Comparison of ENCODE assay signal across 21 cellular contexts in genomic region chr6:90646936-90647335, GRCh38.
DNase-seq lines count a peak whose midpoint lies in the region; ATAC-seq and TF ChIP-seq lines count a peak whose summit lies in the region.
"Had no signal": no experiment of that assay in that cellular context is flagged by ENCODE, and none has a peak within 500 bp of the region (broad histone marks: within the 10 kb centered on the region; RNA-seq: fewer than 3 reads in every experiment).

No MANE protein-coding gene starts in this region.

- no peaks in the 10 kb centered on the region for H3K4me1 Mint-ChIP-seq in activated T-cell treated with anti-CD3 and anti-CD28 coated beads, Interleukin-2, amount 50 U/mL, for 72 hours (ENCODE audit: low read depth)

- TF ChIP-seq CTCF in RWPE2 (IDR thresholded peaks at IDR 0.05; ENCODE audit: poor library complexity, severe bottlenecking) (no peak), fibroblast of mammary gland (conservative IDR thresholded peaks at IDR 0.05; ENCODE audit: control insufficient read depth, insufficient read depth, low read depth, low read length) (no peak)

- H3K4me3 ChIP-seq in RWPE2 (ENCODE audit: severe bottlenecking), result no peak overlapping the region
- no peak overlapping the region for H3K4me3 ChIP-seq in fibroblast of mammary gland (ENCODE audit: control insufficient read depth, low read depth, low read length)
- H3K4me3 ChIP-seq: GM12878, HAP-1, Peyer's patch, SK-N-MC had no signal

- H3K27ac ChIP-seq in RWPE2 (ENCODE audit: poor library complexity, severe bottlenecking), result no peak overlapping the region
- H3K27ac ChIP-seq: Peyer's patch, SK-N-MC had no signal

- no peaks in the 10 kb centered on the region for H3K36me3 ChIP-seq in RWPE2 (ENCODE audit: low read depth)
- H3K36me3 ChIP-seq: BE2C, HAP-1, Peyer's patch had no signal

- H3K9me3 Mint-ChIP-seq in activated T-cell treated with anti-CD3 and anti-CD28 coated beads, Interleukin-2, amount 50 U/mL, for 72 hours, result no peaks in the 10 kb centered on the region
- H3K9me3 Mint-ChIP-seq: CD4-positive, alpha-beta T cell had no signal

- ATAC-seq in RWPE2 (ENCODE audit: low read depth), result peak; percentile 41; the same call in 2 of the 3 replicates
- ATAC-seq in activated T-cell treated with anti-CD3 and anti-CD28 coated beads, Interleukin-2, amount 50 U/mL, for 72 hours (replicated peaks in 1 of 2), result no peak
- ATAC-seq in GM18520 (IDR thresholded peaks at IDR 0.05; ENCODE audit: unreplicated experiment), result no peak
- ATAC-seq: GM12878 had no signal

- DNase-seq in COLO829 (ENCODE audit: low spot score), result peak; percentile 19
- peak; percentile 28 for DNase-seq in HT1080 (ENCODE audit: low read depth)
- no peak for DNase-seq in RWPE2 (ENCODE audit: low spot score)
- DNase-seq in fibroblast of mammary gland (ENCODE audit: low read depth), result peak; percentile 15
- DNase-seq in NCI-H187 treated with DMSO at 0.1 percent for 48 hours (lab: John Stamatoyannopoulos, UW), result no peak
- DNase-seq in DMS114 treated with DMSO at 0.1 percent for 48 hours (lab: John Stamatoyannopoulos, UW; ENCODE audit: unreplicated experiment), result no peak
- no peak for DNase-seq in activated T-cell treated with anti-CD3 and anti-CD28 coated beads, Interleukin-2, amount 50 U/mL, for 72 hours
- DNase-seq: BE2C; CD4-positive, alpha-beta T cell; Kasumi-1; NCI-H1092 treated with DMSO at 0.1 percent for 48 hours; NCI-H146; NCI-H2081; NCI-H2171 treated with DMSO at 0.1 percent for 48 hours; NCI-H446; Peyer's patch; SHP77 had no signal

- H3K4me1 ChIP-seq in RWPE2 (ENCODE audit: insufficient read depth, poor library complexity, severe bottlenecking), result peaks cover 6% of the 10 kb centered on the region
- H3K4me1 ChIP-seq: BE2C, HAP-1, Peyer's patch had no signal

- no peaks in the 10 kb centered on the region for H3K36me3 Mint-ChIP-seq in activated T-cell treated with anti-CD3 and anti-CD28 coated beads, Interleukin-2, amount 50 U/mL, for 72 hours (ENCODE audit: insufficient read depth in 2 of 2)

- no peak overlapping the region for H3K4me3 Mint-ChIP-seq in activated T-cell treated with anti-CD3 and anti-CD28 coated beads, Interleukin-2, amount 50 U/mL, for 72 hours
- H3K4me3 Mint-ChIP-seq: CD4-positive, alpha-beta T cell had no signal

- H3K27me3 ChIP-seq in RWPE2 (ENCODE audit: insufficient read depth, poor library complexity, severe bottlenecking), result no peaks in the 10 kb centered on the region
- H3K27me3 ChIP-seq: Peyer's patch had no signal

- H3K27me3 Mint-ChIP-seq in activated T-cell treated with anti-CD3 and anti-CD28 coated beads, Interleukin-2, amount 50 U/mL, for 72 hours (ENCODE audit: low read depth), result peaks cover 7% of the 10 kb centered on the region

- no peak overlapping the region for H3K27ac Mint-ChIP-seq in activated T-cell treated with anti-CD3 and anti-CD28 coated beads, Interleukin-2, amount 50 U/mL, for 72 hours
- H3K27ac Mint-ChIP-seq: CD4-positive, alpha-beta T cell had no signal

- no peaks in the 10 kb centered on the region for H3K9me3 ChIP-seq in RWPE2 (ENCODE audit: severe bottlenecking)
- H3K9me3 ChIP-seq: BE2C, HAP-1, Peyer's patch had no signal

Comparison
In these comparisons a context has a peak if more than half of its experiments do, and no peak if none do; other contexts are left out.
1. DNase-seq: peak in COLO829 (single experiment), HT1080 (single experiment) and fibroblast of mammary gland (single experiment); none in RWPE2 (single experiment), NCI-H187 treated with DMSO at 0.1 percent for 48 hours (single experiment), DMS114 treated with DMSO at 0.1 percent for 48 hours (single experiment) and activated T-cell treated with anti-CD3 and anti-CD28 coated beads, Interleukin-2, amount 50 U/mL, for 72 hours (0 of 2).